Comparison of ENCODE assay signal across 1 cellular context in genomic region chr16:70770968-70771552, GRCh38.
TF ChIP-seq lines count a peak whose summit lies in the region.

No MANE protein-coding gene starts in this region.

TF ChIP-seq in HepG2, 621 proteins besides CTCF, POLR2A, EP300 and RAD21 (continued from another document and continues in another):
- TF ChIP-seq ZNF503 (CRISPR knock-in tag; IDR thresholded peaks at IDR 0.05) (no peak), FOXO1 (CRISPR knock-in tag; IDR thresholded peaks at IDR 0.05) (no peak), PAWR (CRISPR knock-in tag; IDR thresholded peaks at IDR 0.05; ENCODE audit: borderline replicate concordance) (0 out of 2 replicates have a peak, but pooled peaks have one; percentile 75), TFDP2 (CRISPR knock-in tag; IDR thresholded peaks at IDR 0.05) (no peak), ZNF564 (CRISPR knock-in tag; IDR thresholded peaks at IDR 0.05) (no peak), ZNF501 (CRISPR knock-in tag; IDR thresholded peaks at IDR 0.05) (peak; percentile 78; the same call in 1 of the 2 replicates), ETV6 (CRISPR knock-in tag; conservative IDR thresholded peaks at IDR 0.05) (no peak), THAP11 (CRISPR knock-in tag; IDR thresholded peaks at IDR 0.05) (no peak), CBX5 (CRISPR knock-in tag; IDR thresholded peaks at IDR 0.05; ENCODE audit: borderline replicate concordance) (0 out of 2 replicates have a peak, but pooled peaks have one; percentile 12), ZNF230 (CRISPR knock-in tag; IDR thresholded peaks at IDR 0.05) (0 out of 2 replicates have a peak, but pooled peaks have one; percentile 32), ZNF124 (CRISPR knock-in tag; IDR thresholded peaks at IDR 0.05) (no peak), ZNF75D (CRISPR knock-in tag; IDR thresholded peaks at IDR 0.05; ENCODE audit: borderline replicate concordance) (no peak), PRMT3 (CRISPR knock-in tag; IDR thresholded peaks at IDR 0.05; ENCODE audit: borderline replicate concordance, low read depth) (no peak), AKAP8 (CRISPR knock-in tag; IDR thresholded peaks at IDR 0.05) (no peak), SYNCRIP (IDR thresholded peaks at IDR 0.05; ENCODE audit: insufficient read depth, low read depth, low read length) (no peak), ZBTB8A (CRISPR knock-in tag; IDR thresholded peaks at IDR 0.05; ENCODE audit: borderline replicate concordance, low read depth) (no peak), MIER2 (CRISPR knock-in tag; IDR thresholded peaks at IDR 0.05) (no peak), CEBPG (CRISPR knock-in tag; IDR thresholded peaks at IDR 0.05) (no peak), KDM2A (CRISPR knock-in tag; IDR thresholded peaks at IDR 0.05; ENCODE audit: borderline replicate concordance, low read depth) (peak; percentile 44; the same call in 1 of the 2 replicates), ZNF337 (CRISPR knock-in tag; IDR thresholded peaks at IDR 0.05; ENCODE audit: borderline replicate concordance, low read depth) (no peak), JUNB (CRISPR knock-in tag; IDR thresholded peaks at IDR 0.05; ENCODE audit: borderline replicate concordance) (no peak), RFX5 (IDR thresholded peaks at IDR 0.05; ENCODE audit: low read depth, low read length) (0 out of 2 replicates have a peak, but pooled peaks have one; percentile 20), ZNF333 (CRISPR knock-in tag; IDR thresholded peaks at IDR 0.05; ENCODE audit: borderline replicate concordance) (no peak), HMGXB4 (CRISPR knock-in tag; IDR thresholded peaks at IDR 0.05; ENCODE audit: borderline replicate concordance in 1 of 2, low read depth in 1 of 2) (peak; percentile 31 to 59; a peak in 2 of 4 replicates), TEAD3 (CRISPR knock-in tag; optimal IDR thresholded peaks at IDR 0.05; ENCODE audit: borderline replicate concordance) (peak; percentile 22), ZNF891 (CRISPR knock-in tag; IDR thresholded peaks at IDR 0.05) (no peak), ZSCAN22 (CRISPR knock-in tag; IDR thresholded peaks at IDR 0.05) (no peak), KDM5A (IDR thresholded peaks at IDR 0.05; ENCODE audit: borderline replicate concordance, low read length) (no peak), MAZ (IDR thresholded peaks at IDR 0.05; ENCODE audit: borderline replicate concordance, low read depth, low read length) (no peak), MAZ (CRISPR knock-in tag; IDR thresholded peaks at IDR 0.05; ENCODE audit: low read depth) (no peak), KDM3A (CRISPR knock-in tag; IDR thresholded peaks at IDR 0.05; ENCODE audit: low read depth) (no peak), ZNF121 (CRISPR knock-in tag; IDR thresholded peaks at IDR 0.05) (0 out of 2 replicates have a peak, but pooled peaks have one; percentile 5), NR2F6 (IDR thresholded peaks at IDR 0.05) (0 out of 2 replicates have a peak, but pooled peaks have one; percentile 2), NR2F6 (CRISPR knock-in tag; IDR thresholded peaks at IDR 0.05) (no peak), HNRNPL (IDR thresholded peaks at IDR 0.05; ENCODE audit: low read depth, low read length) (no peak), PHB2 (IDR thresholded peaks at IDR 0.05; ENCODE audit: partially characterized antibody) (no peak), PCBP2 (optimal IDR thresholded peaks at IDR 0.05; ENCODE audit: low read depth, low read length, poor library complexity, severe bottlenecking) (no peak), SMARCC2 (IDR thresholded peaks at IDR 0.05) (no peak)
- TF ChIP-seq, protein P1, sequence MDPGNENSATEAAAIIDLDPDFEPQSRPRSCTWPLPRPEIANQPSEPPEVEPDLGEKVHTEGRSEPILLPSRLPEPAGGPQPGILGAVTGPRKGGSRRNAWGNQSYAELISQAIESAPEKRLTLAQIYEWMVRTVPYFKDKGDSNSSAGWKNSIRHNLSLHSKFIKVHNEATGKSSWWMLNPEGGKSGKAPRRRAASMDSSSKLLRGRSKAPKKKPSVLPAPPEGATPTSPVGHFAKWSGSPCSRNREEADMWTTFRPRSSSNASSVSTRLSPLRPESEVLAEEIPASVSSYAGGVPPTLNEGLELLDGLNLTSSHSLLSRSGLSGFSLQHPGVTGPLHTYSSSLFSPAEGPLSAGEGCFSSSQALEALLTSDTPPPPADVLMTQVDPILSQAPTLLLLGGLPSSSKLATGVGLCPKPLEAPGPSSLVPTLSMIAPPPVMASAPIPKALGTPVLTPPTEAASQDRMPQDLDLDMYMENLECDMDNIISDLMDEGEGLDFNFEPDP (CRISPR knock-in tag; conservative IDR thresholded peaks at IDR 0.05): no peak
- TF ChIP-seq, protein P2, sequence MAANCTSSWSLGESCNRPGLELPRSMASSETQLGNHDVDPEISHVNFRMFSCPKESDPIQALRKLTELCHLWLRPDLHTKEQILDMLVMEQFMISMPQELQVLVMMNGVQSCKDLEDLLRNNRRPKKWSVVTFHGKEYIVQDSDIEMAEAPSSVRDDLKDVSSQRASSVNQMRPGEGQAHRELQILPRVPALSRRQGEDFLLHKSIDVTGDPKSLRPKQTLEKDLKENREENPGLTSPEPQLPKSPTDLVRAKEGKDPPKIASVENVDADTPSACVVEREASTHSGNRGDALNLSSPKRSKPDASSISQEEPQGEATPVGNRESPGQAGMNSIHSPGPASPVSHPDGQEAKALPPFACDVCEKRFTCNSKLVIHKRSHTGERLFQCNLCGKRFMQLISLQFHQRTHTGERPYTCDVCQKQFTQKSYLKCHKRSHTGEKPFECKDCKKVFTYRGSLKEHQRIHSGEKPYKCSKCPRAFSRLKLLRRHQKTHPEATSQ (CRISPR knock-in tag; IDR thresholded peaks at IDR 0.05; ENCODE audit: borderline replicate concordance): no peak
- TF ChIP-seq, protein P3, sequence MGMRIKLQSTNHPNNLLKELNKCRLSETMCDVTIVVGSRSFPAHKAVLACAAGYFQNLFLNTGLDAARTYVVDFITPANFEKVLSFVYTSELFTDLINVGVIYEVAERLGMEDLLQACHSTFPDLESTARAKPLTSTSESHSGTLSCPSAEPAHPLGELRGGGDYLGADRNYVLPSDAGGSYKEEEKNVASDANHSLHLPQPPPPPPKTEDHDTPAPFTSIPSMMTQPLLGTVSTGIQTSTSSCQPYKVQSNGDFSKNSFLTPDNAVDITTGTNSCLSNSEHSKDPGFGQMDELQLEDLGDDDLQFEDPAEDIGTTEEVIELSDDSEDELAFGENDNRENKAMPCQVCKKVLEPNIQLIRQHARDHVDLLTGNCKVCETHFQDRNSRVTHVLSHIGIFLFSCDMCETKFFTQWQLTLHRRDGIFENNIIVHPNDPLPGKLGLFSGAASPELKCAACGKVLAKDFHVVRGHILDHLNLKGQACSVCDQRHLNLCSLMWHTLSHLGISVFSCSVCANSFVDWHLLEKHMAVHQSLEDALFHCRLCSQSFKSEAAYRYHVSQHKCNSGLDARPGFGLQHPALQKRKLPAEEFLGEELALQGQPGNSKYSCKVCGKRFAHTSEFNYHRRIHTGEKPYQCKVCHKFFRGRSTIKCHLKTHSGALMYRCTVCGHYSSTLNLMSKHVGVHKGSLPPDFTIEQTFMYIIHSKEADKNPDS (CRISPR knock-in tag; IDR thresholded peaks at IDR 0.05): no peak
- TF ChIP-seq, protein P4, sequence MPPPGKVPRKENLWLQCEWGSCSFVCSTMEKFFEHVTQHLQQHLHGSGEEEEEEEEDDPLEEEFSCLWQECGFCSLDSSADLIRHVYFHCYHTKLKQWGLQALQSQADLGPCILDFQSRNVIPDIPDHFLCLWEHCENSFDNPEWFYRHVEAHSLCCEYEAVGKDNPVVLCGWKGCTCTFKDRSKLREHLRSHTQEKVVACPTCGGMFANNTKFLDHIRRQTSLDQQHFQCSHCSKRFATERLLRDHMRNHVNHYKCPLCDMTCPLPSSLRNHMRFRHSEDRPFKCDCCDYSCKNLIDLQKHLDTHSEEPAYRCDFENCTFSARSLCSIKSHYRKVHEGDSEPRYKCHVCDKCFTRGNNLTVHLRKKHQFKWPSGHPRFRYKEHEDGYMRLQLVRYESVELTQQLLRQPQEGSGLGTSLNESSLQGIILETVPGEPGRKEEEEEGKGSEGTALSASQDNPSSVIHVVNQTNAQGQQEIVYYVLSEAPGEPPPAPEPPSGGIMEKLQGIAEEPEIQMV (CRISPR knock-in tag; IDR thresholded peaks at IDR 0.05; ENCODE audit: low read depth): no peak
- TF ChIP-seq, protein P5, sequence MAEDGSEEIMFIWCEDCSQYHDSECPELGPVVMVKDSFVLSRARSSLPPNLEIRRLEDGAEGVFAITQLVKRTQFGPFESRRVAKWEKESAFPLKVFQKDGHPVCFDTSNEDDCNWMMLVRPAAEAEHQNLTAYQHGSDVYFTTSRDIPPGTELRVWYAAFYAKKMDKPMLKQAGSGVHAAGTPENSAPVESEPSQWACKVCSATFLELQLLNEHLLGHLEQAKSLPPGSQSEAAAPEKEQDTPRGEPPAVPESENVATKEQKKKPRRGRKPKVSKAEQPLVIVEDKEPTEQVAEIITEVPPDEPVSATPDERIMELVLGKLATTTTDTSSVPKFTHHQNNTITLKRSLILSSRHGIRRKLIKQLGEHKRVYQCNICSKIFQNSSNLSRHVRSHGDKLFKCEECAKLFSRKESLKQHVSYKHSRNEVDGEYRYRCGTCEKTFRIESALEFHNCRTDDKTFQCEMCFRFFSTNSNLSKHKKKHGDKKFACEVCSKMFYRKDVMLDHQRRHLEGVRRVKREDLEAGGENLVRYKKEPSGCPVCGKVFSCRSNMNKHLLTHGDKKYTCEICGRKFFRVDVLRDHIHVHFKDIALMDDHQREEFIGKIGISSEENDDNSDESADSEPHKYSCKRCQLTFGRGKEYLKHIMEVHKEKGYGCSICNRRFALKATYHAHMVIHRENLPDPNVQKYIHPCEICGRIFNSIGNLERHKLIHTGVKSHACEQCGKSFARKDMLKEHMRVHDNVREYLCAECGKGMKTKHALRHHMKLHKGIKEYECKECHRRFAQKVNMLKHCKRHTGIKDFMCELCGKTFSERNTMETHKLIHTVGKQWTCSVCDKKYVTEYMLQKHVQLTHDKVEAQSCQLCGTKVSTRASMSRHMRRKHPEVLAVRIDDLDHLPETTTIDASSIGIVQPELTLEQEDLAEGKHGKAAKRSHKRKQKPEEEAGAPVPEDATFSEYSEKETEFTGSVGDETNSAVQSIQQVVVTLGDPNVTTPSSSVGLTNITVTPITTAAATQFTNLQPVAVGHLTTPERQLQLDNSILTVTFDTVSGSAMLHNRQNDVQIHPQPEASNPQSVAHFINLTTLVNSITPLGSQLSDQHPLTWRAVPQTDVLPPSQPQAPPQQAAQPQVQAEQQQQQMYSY (CRISPR knock-in tag; IDR thresholded peaks at IDR 0.05): no peak
- TF ChIP-seq, protein P6, sequence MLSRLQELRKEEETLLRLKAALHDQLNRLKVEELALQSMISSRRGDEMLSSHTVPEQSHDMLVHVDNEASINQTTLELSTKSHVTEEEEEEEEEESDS (CRISPR knock-in tag; IDR thresholded peaks at IDR 0.05; ENCODE audit: borderline replicate concordance): no peak
- TF ChIP-seq, protein P7, sequence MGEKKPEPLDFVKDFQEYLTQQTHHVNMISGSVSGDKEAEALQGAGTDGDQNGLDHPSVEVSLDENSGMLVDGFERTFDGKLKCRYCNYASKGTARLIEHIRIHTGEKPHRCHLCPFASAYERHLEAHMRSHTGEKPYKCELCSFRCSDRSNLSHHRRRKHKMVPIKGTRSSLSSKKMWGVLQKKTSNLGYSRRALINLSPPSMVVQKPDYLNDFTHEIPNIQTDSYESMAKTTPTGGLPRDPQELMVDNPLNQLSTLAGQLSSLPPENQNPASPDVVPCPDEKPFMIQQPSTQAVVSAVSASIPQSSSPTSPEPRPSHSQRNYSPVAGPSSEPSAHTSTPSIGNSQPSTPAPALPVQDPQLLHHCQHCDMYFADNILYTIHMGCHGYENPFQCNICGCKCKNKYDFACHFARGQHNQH (CRISPR knock-in tag; IDR thresholded peaks at IDR 0.05): peak; percentile 22; the same call in 1 of the 2 replicates
- TF ChIP-seq, protein P8, sequence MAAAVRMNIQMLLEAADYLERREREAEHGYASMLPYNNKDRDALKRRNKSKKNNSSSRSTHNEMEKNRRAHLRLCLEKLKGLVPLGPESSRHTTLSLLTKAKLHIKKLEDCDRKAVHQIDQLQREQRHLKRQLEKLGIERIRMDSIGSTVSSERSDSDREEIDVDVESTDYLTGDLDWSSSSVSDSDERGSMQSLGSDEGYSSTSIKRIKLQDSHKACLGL (CRISPR knock-in tag; IDR thresholded peaks at IDR 0.05): no peak
